1 cellular context compared by ENCODE assay signal in genomic region chr19:31356587-31357314, GRCh38.
TF ChIP-seq lines count a peak whose summit lies in the region.

No MANE protein-coding gene starts in this region.

TF ChIP-seq in HEK293, 187 proteins besides CTCF, POLR2A, EP300 and RAD21 (continued from another document and continues in another):
- TF ChIP-seq, protein P1, sequence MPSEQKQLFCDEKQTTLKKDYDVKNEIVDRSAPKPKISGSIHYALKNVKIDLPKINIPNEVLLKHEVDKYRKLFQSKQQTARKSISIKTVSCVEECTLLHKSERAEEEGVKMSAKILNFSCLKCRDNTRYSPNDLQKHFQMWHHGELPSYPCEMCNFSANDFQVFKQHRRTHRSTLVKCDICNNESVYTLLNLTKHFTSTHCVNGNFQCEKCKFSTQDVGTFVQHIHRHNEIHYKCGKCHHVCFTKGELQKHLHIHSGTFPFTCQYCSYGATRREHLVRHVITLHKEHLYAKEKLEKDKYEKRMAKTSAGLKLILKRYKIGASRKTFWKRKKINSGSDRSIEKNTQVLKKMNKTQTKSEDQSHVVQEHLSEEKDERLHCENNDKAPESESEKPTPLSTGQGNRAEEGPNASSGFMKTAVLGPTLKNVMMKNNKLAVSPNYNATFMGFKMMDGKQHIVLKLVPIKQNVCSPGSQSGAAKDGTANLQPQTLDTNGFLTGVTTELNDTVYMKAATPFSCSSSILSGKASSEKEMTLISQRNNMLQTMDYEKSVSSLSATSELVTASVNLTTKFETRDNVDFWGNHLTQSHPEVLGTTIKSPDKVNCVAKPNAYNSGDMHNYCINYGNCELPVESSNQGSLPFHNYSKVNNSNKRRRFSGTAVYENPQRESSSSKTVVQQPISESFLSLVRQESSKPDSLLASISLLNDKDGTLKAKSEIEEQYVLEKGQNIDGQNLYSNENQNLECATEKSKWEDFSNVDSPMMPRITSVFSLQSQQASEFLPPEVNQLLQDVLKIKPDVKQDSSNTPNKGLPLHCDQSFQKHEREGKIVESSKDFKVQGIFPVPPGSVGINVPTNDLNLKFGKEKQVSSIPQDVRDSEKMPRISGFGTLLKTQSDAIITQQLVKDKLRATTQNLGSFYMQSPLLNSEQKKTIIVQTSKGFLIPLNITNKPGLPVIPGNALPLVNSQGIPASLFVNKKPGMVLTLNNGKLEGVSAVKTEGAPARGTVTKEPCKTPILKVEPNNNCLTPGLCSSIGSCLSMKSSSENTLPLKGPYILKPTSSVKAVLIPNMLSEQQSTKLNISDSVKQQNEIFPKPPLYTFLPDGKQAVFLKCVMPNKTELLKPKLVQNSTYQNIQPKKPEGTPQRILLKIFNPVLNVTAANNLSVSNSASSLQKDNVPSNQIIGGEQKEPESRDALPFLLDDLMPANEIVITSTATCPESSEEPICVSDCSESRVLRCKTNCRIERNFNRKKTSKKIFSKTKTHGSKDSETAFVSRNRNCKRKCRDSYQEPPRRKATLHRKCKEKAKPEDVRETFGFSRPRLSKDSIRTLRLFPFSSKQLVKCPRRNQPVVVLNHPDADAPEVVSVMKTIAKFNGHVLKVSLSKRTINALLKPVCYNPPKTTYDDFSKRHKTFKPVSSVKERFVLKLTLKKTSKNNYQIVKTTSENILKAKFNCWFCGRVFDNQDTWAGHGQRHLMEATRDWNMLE (tag by site-specific recombination; conservative IDR thresholded peaks at IDR 0.05; ENCODE audit: low read depth) = no peak
- no peak for TF ChIP-seq ZNF501 (tag by site-specific recombination; IDR thresholded peaks at IDR 0.05)
- TF ChIP-seq, protein P2, sequence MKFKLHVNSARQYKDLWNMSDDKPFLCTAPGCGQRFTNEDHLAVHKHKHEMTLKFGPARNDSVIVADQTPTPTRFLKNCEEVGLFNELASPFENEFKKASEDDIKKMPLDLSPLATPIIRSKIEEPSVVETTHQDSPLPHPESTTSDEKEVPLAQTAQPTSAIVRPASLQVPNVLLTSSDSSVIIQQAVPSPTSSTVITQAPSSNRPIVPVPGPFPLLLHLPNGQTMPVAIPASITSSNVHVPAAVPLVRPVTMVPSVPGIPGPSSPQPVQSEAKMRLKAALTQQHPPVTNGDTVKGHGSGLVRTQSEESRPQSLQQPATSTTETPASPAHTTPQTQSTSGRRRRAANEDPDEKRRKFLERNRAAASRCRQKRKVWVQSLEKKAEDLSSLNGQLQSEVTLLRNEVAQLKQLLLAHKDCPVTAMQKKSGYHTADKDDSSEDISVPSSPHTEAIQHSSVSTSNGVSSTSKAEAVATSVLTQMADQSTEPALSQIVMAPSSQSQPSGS (tag by site-specific recombination; IDR thresholded peaks at IDR 0.05; ENCODE audit: low read depth) = no peak
- TF ChIP-seq ZNF600 (tag by site-specific recombination; IDR thresholded peaks at IDR 0.05) = no peak; the same call in 1 of the 2 replicates
- TF ChIP-seq MZF1 (tag by site-specific recombination; IDR thresholded peaks at IDR 0.05; ENCODE audit: borderline replicate concordance) = no peak
- no peak for TF ChIP-seq ZNF184 (tag by site-specific recombination; IDR thresholded peaks at IDR 0.05)
- TF ChIP-seq ZNF555 (tag by site-specific recombination; conservative IDR thresholded peaks at IDR 0.05) = no peak
- TF ChIP-seq, protein P3, sequence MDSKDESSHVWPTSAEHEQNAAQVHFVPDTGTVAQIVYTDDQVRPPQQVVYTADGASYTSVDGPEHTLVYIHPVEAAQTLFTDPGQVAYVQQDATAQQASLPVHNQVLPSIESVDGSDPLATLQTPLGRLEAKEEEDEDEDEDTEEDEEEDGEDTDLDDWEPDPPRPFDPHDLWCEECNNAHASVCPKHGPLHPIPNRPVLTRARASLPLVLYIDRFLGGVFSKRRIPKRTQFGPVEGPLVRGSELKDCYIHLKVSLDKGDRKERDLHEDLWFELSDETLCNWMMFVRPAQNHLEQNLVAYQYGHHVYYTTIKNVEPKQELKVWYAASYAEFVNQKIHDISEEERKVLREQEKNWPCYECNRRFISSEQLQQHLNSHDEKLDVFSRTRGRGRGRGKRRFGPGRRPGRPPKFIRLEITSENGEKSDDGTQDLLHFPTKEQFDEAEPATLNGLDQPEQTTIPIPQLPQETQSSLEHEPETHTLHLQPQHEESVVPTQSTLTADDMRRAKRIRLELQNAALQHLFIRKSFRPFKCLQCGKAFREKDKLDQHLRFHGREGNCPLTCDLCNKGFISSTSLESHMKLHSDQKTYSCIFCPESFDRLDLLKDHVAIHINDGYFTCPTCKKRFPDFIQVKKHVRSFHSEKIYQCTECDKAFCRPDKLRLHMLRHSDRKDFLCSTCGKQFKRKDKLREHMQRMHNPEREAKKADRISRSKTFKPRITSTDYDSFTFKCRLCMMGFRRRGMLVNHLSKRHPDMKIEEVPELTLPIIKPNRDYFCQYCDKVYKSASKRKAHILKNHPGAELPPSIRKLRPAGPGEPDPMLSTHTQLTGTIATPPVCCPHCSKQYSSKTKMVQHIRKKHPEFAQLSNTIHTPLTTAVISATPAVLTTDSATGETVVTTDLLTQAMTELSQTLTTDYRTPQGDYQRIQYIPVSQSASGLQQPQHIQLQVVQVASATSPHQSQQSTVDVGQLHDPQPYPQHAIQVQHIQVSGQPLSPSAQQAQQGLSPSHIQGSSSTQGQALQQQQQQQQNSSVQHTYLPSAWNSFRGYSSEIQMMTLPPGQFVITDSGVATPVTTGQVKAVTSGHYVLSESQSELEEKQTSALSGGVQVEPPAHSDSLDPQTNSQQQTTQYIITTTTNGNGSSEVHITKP (tag by site-specific recombination; IDR thresholded peaks at IDR 0.05) = peak; percentile 73
- TF ChIP-seq ZNF341 (tag by site-specific recombination; IDR thresholded peaks at IDR 0.05; ENCODE audit: low read depth) = no peak
- TF ChIP-seq MEIS1 (CRISPR knock-in tag; IDR thresholded peaks at IDR 0.05; ENCODE audit: borderline replicate concordance) = no peak
- TF ChIP-seq EGR2 (tag by site-specific recombination; IDR thresholded peaks at IDR 0.05; ENCODE audit: low read depth) = no peak
- TF ChIP-seq ZBTB44 (tag by site-specific recombination; IDR thresholded peaks at IDR 0.05) = no peak
- no peak for TF ChIP-seq ZNF571 (tag by site-specific recombination; IDR thresholded peaks at IDR 0.05)
- TF ChIP-seq ZNF366 (tag by site-specific recombination; conservative IDR thresholded peaks at IDR 0.05) = 0 out of 2 replicates have a peak, but pooled peaks have one; percentile 28
- TF ChIP-seq, protein P4, sequence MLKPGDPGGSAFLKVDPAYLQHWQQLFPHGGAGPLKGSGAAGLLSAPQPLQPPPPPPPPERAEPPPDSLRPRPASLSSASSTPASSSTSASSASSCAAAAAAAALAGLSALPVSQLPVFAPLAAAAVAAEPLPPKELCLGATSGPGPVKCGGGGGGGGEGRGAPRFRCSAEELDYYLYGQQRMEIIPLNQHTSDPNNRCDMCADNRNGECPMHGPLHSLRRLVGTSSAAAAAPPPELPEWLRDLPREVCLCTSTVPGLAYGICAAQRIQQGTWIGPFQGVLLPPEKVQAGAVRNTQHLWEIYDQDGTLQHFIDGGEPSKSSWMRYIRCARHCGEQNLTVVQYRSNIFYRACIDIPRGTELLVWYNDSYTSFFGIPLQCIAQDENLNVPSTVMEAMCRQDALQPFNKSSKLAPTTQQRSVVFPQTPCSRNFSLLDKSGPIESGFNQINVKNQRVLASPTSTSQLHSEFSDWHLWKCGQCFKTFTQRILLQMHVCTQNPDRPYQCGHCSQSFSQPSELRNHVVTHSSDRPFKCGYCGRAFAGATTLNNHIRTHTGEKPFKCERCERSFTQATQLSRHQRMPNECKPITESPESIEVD (tag by site-specific recombination; IDR thresholded peaks at IDR 0.05) = no peak
- no peak for TF ChIP-seq ZNF121 (tag by site-specific recombination; IDR thresholded peaks at IDR 0.05)
- TF ChIP-seq ZNF560 (tag by site-specific recombination; IDR thresholded peaks at IDR 0.05; ENCODE audit: borderline replicate concordance) = no peak
- peak; percentile 55 for TF ChIP-seq ZNF654 (tag by site-specific recombination; IDR thresholded peaks at IDR 0.05; ENCODE audit: low read depth)
- no peak for TF ChIP-seq ZBTB7A (tag by site-specific recombination; IDR thresholded peaks at IDR 0.05; ENCODE audit: low read depth)
- TF ChIP-seq SCRT2 (tag by site-specific recombination; IDR thresholded peaks at IDR 0.05) = peak; percentile 73
- peak; percentile 92 for TF ChIP-seq PATZ1 (tag by site-specific recombination; IDR thresholded peaks at IDR 0.05)
- peak; percentile 41 for TF ChIP-seq ZEB2 (tag by site-specific recombination; IDR thresholded peaks at IDR 0.05)
- no peak for TF ChIP-seq ZNF248 (tag by site-specific recombination; IDR thresholded peaks at IDR 0.05)
- no peak for TF ChIP-seq ZNF488 (tag by site-specific recombination; IDR thresholded peaks at IDR 0.05)
- no peak for TF ChIP-seq ZNF549 (tag by site-specific recombination; IDR thresholded peaks at IDR 0.05)
- no peak for TF ChIP-seq ZNF76 (tag by site-specific recombination; IDR thresholded peaks at IDR 0.05; ENCODE audit: borderline replicate concordance, low read depth)
- TF ChIP-seq ZNF426 (tag by site-specific recombination; IDR thresholded peaks at IDR 0.05) = no peak
- TF ChIP-seq ZXDB (tag by site-specific recombination; IDR thresholded peaks at IDR 0.05) = peak; percentile 26; the same call in 1 of the 2 replicates
- no peak for TF ChIP-seq ZNF169 (tag by site-specific recombination; IDR thresholded peaks at IDR 0.05)
- no peak for TF ChIP-seq ZSCAN30 (tag by site-specific recombination; IDR thresholded peaks at IDR 0.05)
- no peak for TF ChIP-seq ZNF837 (tag by site-specific recombination; IDR thresholded peaks at IDR 0.05)
- no peak for TF ChIP-seq ZNF202 (tag by site-specific recombination; IDR thresholded peaks at IDR 0.05; ENCODE audit: borderline replicate concordance)
- TF ChIP-seq, protein P5, sequence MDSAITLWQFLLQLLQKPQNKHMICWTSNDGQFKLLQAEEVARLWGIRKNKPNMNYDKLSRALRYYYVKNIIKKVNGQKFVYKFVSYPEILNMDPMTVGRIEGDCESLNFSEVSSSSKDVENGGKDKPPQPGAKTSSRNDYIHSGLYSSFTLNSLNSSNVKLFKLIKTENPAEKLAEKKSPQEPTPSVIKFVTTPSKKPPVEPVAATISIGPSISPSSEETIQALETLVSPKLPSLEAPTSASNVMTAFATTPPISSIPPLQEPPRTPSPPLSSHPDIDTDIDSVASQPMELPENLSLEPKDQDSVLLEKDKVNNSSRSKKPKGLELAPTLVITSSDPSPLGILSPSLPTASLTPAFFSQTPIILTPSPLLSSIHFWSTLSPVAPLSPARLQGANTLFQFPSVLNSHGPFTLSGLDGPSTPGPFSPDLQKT (IDR thresholded peaks at IDR 0.05; ENCODE audit: borderline replicate concordance, low read depth, low read length) = no peak
- peak; percentile 41 for TF ChIP-seq GLIS1 (tag by site-specific recombination; IDR thresholded peaks at IDR 0.05)
- TF ChIP-seq, protein P6, sequence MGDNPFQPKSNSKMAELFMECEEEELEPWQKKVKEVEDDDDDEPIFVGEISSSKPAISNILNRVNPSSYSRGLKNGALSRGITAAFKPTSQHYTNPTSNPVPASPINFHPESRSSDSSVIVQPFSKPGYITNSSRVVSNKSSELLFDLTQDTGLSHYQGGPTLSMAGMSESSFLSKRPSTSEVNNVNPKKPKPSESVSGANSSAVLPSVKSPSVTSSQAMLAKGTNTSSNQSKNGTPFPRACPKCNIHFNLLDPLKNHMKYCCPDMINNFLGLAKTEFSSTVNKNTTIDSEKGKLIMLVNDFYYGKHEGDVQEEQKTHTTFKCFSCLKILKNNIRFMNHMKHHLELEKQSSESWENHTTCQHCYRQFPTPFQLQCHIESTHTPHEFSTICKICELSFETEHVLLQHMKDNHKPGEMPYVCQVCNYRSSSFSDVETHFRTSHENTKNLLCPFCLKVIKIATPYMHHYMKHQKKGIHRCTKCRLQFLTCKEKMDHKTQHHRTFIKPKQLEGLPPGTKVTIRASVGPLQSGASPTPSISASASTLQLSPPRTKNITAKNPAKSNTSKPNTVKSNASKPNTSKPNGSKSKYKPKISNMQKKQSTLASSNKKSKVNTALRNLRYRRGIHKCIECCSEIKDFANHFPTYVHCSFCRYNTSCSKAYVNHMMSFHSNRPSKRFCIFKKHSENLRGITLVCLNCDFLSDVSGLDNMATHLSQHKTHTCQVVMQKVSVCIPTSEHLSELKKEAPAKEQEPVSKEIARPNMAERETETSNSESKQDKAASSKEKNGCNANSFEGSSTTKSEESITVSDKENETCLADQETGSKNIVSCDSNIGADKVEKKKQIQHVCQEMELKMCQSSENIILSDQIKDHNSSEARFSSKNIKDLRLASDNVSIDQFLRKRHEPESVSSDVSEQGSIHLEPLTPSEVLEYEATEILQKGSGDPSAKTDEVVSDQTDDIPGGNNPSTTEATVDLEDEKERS (tag by site-specific recombination; IDR thresholded peaks at IDR 0.05) = no peak
- no peak for TF ChIP-seq ZNF670 (tag by site-specific recombination; IDR thresholded peaks at IDR 0.05; ENCODE audit: low read depth)
- no peak for TF ChIP-seq ZNF23 (tag by site-specific recombination; IDR thresholded peaks at IDR 0.05; ENCODE audit: borderline replicate concordance)
- TF ChIP-seq ZNF146 (tag by site-specific recombination; IDR thresholded peaks at IDR 0.05) = no peak
- no peak for TF ChIP-seq ZBTB1 (tag by site-specific recombination; IDR thresholded peaks at IDR 0.05)
- TF ChIP-seq HOXD13 (CRISPR knock-in tag; IDR thresholded peaks at IDR 0.05; ENCODE audit: borderline replicate concordance) = no peak
- TF ChIP-seq ZNF624 (tag by site-specific recombination; IDR thresholded peaks at IDR 0.05) = no peak
